ENCODE assay signal across 26 cellular contexts in the genomic region with DNA sequence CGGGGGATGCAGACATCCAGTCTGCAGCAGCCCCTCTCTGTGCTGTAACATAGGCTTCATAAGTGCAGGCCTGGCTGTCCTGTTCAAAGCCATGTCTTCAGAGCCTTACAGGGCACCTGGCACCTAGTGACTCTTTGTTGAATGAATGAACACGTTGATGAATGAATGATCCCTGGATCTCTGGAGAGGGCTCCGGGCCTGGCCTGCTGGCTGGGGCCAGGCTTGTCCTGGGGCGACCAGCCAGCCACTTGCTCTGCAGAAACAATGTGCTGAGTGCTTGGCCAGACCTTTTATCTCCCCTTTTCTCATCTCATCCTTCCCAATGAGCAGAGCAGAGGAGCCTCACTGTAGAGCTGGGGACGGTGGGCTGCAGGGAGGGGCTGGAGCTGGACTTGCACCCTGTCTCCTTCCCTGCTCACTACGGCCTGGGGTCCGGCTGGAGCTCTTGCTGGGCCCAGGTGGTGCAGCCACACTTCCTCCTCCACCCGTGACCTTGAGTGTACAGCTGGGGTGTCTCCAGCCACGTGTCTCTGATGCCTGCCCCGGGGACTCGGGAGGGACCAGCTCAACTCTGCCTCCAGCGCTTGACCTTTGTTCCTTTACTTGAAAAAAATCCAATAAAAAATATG.
"Had no signal": no experiment of that assay in that cellular context is flagged by ENCODE, and none has a peak within 500 bp of the region (broad histone marks: within the 10 kb centered on the region; RNA-seq: fewer than 3 reads in every experiment).

No MANE protein-coding gene starts in this region.

- H3K4me1 Mint-ChIP-seq: activated CD4-positive, alpha-beta T cell treated with anti-CD3 and anti-CD28 coated beads for 36 hours; activated CD8-positive, alpha-beta memory T cell treated with anti-CD3 and anti-CD28 coated beads, Interleukin-2, amount 10 ng/mL, durations not matched to agents 7 days and 5 days; natural killer cell had no signal

- H3K36me3 ChIP-seq: gastroesophageal sphincter, left lung, lower lobe of right lung, neutrophil, pancreas, right atrium auricular region, spleen, thoracic aorta, vagina had no signal

- H3K4me3 ChIP-seq: gastroesophageal sphincter, left lung, lower lobe of right lung, pancreas, right atrium auricular region, spleen, thoracic aorta, vagina had no signal

- H3K27ac Mint-ChIP-seq: activated CD4-positive, alpha-beta T cell treated with anti-CD3 and anti-CD28 coated beads for 36 hours; activated CD8-positive, alpha-beta memory T cell treated with anti-CD3 and anti-CD28 coated beads, Interleukin-2, amount 10 ng/mL, durations not matched to agents 7 days and 5 days; activated CD8-positive, alpha-beta T cell treated with anti-CD3 and anti-CD28 coated beads, Interleukin-2, amount 10 ng/mL, durations not matched to agents 7 days and 5 days; activated naive CD4-positive, alpha-beta T cell treated with anti-CD3 and anti-CD28 coated beads, Interleukin-2, amount 50 U/mL, for 72 hours; activated T-helper 2 cell treated with anti-CD3 and anti-CD28 coated beads, Interferon-gamma antibody, Interleukin-2, Interleukin-4, amounts not matched to agents 10 μg/mL and 5 μg/mL and 100 μg/mL, durations not matched to agents 14 hours and 24 hours and 36 hours; natural killer cell had no signal

- ATAC-seq: activated CD4-positive, alpha-beta T cell treated with anti-CD3 and anti-CD28 coated beads for 36 hours; activated CD8-positive, alpha-beta memory T cell treated with anti-CD3 and anti-CD28 coated beads, Interleukin-2, amount 10 ng/mL, durations not matched to agents 7 days and 5 days; activated CD8-positive, alpha-beta T cell treated with anti-CD3 and anti-CD28 coated beads, Interleukin-2, amount 10 ng/mL, durations not matched to agents 7 days and 5 days; activated naive CD4-positive, alpha-beta T cell treated with anti-CD3 and anti-CD28 coated beads, Interleukin-2, amount 50 U/mL, for 72 hours; gastroesophageal sphincter; left lung; lower lobe of right lung; natural killer cell; pancreas had no signal

- H3K27me3 Mint-ChIP-seq: activated CD4-positive, alpha-beta T cell treated with anti-CD3 and anti-CD28 coated beads for 36 hours; activated CD8-positive, alpha-beta memory T cell treated with anti-CD3 and anti-CD28 coated beads, Interleukin-2, amount 10 ng/mL, durations not matched to agents 7 days and 5 days had no signal

- H3K4me3 Mint-ChIP-seq: activated CD4-positive, alpha-beta T cell treated with anti-CD3 and anti-CD28 coated beads for 36 hours; activated CD8-positive, alpha-beta memory T cell treated with anti-CD3 and anti-CD28 coated beads, Interleukin-2, amount 10 ng/mL, durations not matched to agents 7 days and 5 days; activated CD8-positive, alpha-beta T cell treated with anti-CD3 and anti-CD28 coated beads, Interleukin-2, amount 10 ng/mL, durations not matched to agents 7 days and 5 days; natural killer cell had no signal

- H3K27me3 ChIP-seq: gastroesophageal sphincter, left lung, neutrophil, right atrium auricular region, vagina had no signal

- H3K4me1 ChIP-seq: left lung, pancreas, spleen, vagina had no signal

- H3K9me3 ChIP-seq: gastroesophageal sphincter, left lung, lower lobe of right lung, neutrophil, pancreas, right atrium auricular region, spleen, thoracic aorta, vagina had no signal

- H3K27ac ChIP-seq: gastroesophageal sphincter, left lung, lower lobe of right lung, neutrophil, pancreas, right atrium auricular region, spleen, thoracic aorta, vagina had no signal

- H3K36me3 Mint-ChIP-seq: activated CD8-positive, alpha-beta memory T cell treated with anti-CD3 and anti-CD28 coated beads, Interleukin-2, amount 10 ng/mL, durations not matched to agents 7 days and 5 days; activated naive CD4-positive, alpha-beta T cell treated with anti-CD3 and anti-CD28 coated beads, Interleukin-2, amount 50 U/mL, for 72 hours; natural killer cell had no signal

- DNase-seq: activated CD4-positive, alpha-beta T cell treated with anti-CD3 and anti-CD28 coated beads for 36 hours; activated CD4-positive, CD25-positive, alpha-beta regulatory T cell; activated CD8-positive, alpha-beta memory T cell treated with anti-CD3 and anti-CD28 coated beads, Interleukin-2, amount 10 ng/mL, durations not matched to agents 7 days and 5 days; activated CD8-positive, alpha-beta T cell treated with anti-CD3 and anti-CD28 coated beads, Interleukin-2, amount 10 ng/mL, durations not matched to agents 7 days and 5 days; activated naive CD4-positive, alpha-beta T cell; activated T-cell treated with anti-CD3 and anti-CD28 coated beads, Interleukin-2, amount 50 U/mL, for 48 hours; anterior cingulate cortex; cerebellar nuclear complex; cortex of kidney; kidney glomerular epithelial cell; lower lobe of right lung; mesenchymal stem cell; natural killer cell; spleen; stimulated activated naive CD4-positive, alpha-beta T cell; T-helper 2 cell; trophoblast cell had no signal

- H3K9me3 Mint-ChIP-seq: activated naive CD4-positive, alpha-beta T cell treated with anti-CD3 and anti-CD28 coated beads, Interleukin-2, amount 50 U/mL, for 72 hours; activated T-helper 2 cell treated with anti-CD3 and anti-CD28 coated beads, Interferon-gamma antibody, Interleukin-2, Interleukin-4, amounts not matched to agents 10 μg/mL and 5 μg/mL and 100 μg/mL, durations not matched to agents 14 hours and 24 hours and 36 hours; natural killer cell had no signal
